18 cellular contexts compared by ENCODE assay signal in genomic region chr1:119330940-119331263, GRCh38. TPM values are rescaled to one million over a fixed set of nuclear protein-coding genes. Genes with fewer than 3 reads are reported as not detected.
DNase-seq lines count a peak whose midpoint lies in the region; ATAC-seq and TF ChIP-seq lines count a peak whose summit lies in the region.
"Had no signal": no experiment of that assay in that cellular context is flagged by ENCODE, and none has a peak within 500 bp of the region (broad histone marks: within the 10 kb centered on the region; RNA-seq: fewer than 3 reads in every experiment).

No MANE protein-coding gene starts in this region.

- TF ChIP-seq RAD21 in SK-N-SH (IDR thresholded peaks at IDR 0.05; ENCODE audit: low read length): no peak

- 27% methylated on average over 4 of the region's 4 CpGs for WGBS in SK-N-SH (ENCODE audit: low lambda C conversion rate)

- no peak overlapping the region for H3K4me3 Mint-ChIP-seq in chondrocyte (ENCODE audit: unreplicated experiment)
- no peak overlapping the region for H3K4me3 Mint-ChIP-seq in activated CD4-positive, alpha-beta memory T cell treated with anti-CD3 and anti-CD28 coated beads, Interleukin-2, amount 10 ng/mL, durations not matched to agents 7 days and 5 days
- H3K4me3 Mint-ChIP-seq: CD14-positive monocyte; CD8-positive, alpha-beta memory T cell; H9 had no signal

- TF ChIP-seq EP300 in SK-N-SH (IDR thresholded peaks at IDR 0.05; ENCODE audit: borderline replicate concordance in 1 of 2, low read depth in 1 of 2, low read length in 1 of 2): no peak

- H3K4me1 ChIP-seq in HEK293 (ENCODE audit: control insufficient read depth, insufficient read depth, low read length) (peaks cover 24% of the 10 kb centered on the region), PC-3 (ENCODE audit: insufficient read depth, low read length) (peaks cover 15% of the 10 kb centered on the region), SK-N-SH (ENCODE audit: control insufficient read depth in 1 of 2, insufficient read depth in 2 of 2, low read depth in 1 of 2, low read length in 1 of 2) (peaks cover 0 to 6% of the 10 kb centered on the region in 2 experiments; a peak in 2 of 4 replicates)
- H3K4me1 ChIP-seq: A549, Caco-2 had no signal

- H3K79me2 ChIP-seq in PC-3 (ENCODE audit: low read length) (no peaks in the 10 kb centered on the region), SK-N-SH (ENCODE audit: insufficient read depth) (no peaks in the 10 kb centered on the region)

- no peaks in the 10 kb centered on the region for H4K20me1 ChIP-seq in PC-3 (ENCODE audit: low read length)
- no peaks in the 10 kb centered on the region for H4K20me1 ChIP-seq in SK-N-SH (ENCODE audit: insufficient read depth)

- no peak overlapping the region for H3K4me3 ChIP-seq in HEK293 (ENCODE audit: low read depth, low read length)
- H3K4me3 ChIP-seq in PC-3 (ENCODE audit: low read length): no peak overlapping the region
- no peak overlapping the region for H3K4me3 ChIP-seq in SK-N-SH (ENCODE audit: low read depth in 2 of 2, low read length in 1 of 2)
- H3K4me3 ChIP-seq: A549, GM23248 had no signal

- H3K9me3 ChIP-seq in HEK293 (ENCODE audit: control insufficient read depth, insufficient read depth, low read depth, low read length) (no peaks in the 10 kb centered on the region), PC-3 (ENCODE audit: low read length) (no peaks in the 10 kb centered on the region), SK-N-SH (no peaks in the 10 kb centered on the region)
- H3K9me3 ChIP-seq: A549, Caco-2 had no signal

- H3F3A ChIP-seq in PC-3 (ENCODE audit: low read length, unreplicated experiment) (no peaks in the 10 kb centered on the region), SK-N-SH (replicated peaks; ENCODE audit: insufficient read depth) (no peaks in the 10 kb centered on the region)

- H3K4me2 ChIP-seq in PC-3 (ENCODE audit: low read length) (0 out of 2 replicates have a peak overlapping the region, but pooled peaks have one; percentile 24), SK-N-SH (no peak overlapping the region)
- H3K4me2 ChIP-seq: A549 had no signal

- CTCF ChIA-PET in HEK293 (lab: Yijun Ruan, JAX): no interaction called here
- CTCF ChIA-PET in PC-3 (lab: Charles Lee): no interaction called here
- CTCF ChIA-PET in activated CD4-positive, alpha-beta memory T cell treated with anti-CD3 and anti-CD28 coated beads, Interleukin-2, amount 10 ng/mL, durations not matched to agents 7 days and 5 days (lab: Charles Lee): no interaction called here
- CTCF ChIA-PET in SK-N-SH (lab: Yijun Ruan, JAX): no interaction called here

- peaks cover 5% of the 10 kb centered on the region for H3K27me3 Mint-ChIP-seq in chondrocyte (ENCODE audit: low read depth)
- peaks cover 2% of the 10 kb centered on the region for H3K27me3 Mint-ChIP-seq in activated CD4-positive, alpha-beta memory T cell treated with anti-CD3 and anti-CD28 coated beads, Interleukin-2, amount 10 ng/mL, durations not matched to agents 7 days and 5 days

- TF ChIP-seq CTCF in HEK293 (tag by site-specific recombination; IDR thresholded peaks at IDR 0.05) (no peak), PC-3 (conservative IDR thresholded peaks at IDR 0.05; ENCODE audit: low read depth, low read length) (no peak), chondrocyte (IDR thresholded peaks at IDR 0.05) (no peak), SK-N-SH (IDR thresholded peaks at IDR 0.05) (no peak)

- peaks cover 33% of the 10 kb centered on the region for H3K4me1 Mint-ChIP-seq in chondrocyte (ENCODE audit: low read depth)
- H3K4me1 Mint-ChIP-seq in activated CD4-positive, alpha-beta memory T cell treated with anti-CD3 and anti-CD28 coated beads, Interleukin-2, amount 10 ng/mL, durations not matched to agents 7 days and 5 days: peaks cover 10% of the 10 kb centered on the region

- H3K27ac ChIP-seq in HEK293 (ENCODE audit: extremely low read depth, low read depth, low read length) (0 out of 2 replicates have a peak overlapping the region, but pooled peaks have one; percentile 27), PC-3 (ENCODE audit: low read length) (no peak overlapping the region), SK-N-SH (ENCODE audit: low read depth in 2 of 2, low read length in 1 of 2) (no peak overlapping the region; a peak in 1 of 4 replicates)
- H3K27ac ChIP-seq: A549, GM23248 had no signal

- H2AFZ ChIP-seq in PC-3 (ENCODE audit: low read length): no peak overlapping the region
- H2AFZ ChIP-seq in SK-N-SH (ENCODE audit: low read depth): no peak overlapping the region
- H2AFZ ChIP-seq: GM23248 had no signal

- intact Hi-C loops in PC-3 (cut with micrococcal nuclease): loop anchor here (5.0 kb wide), 1 partner anchor 54 kb away; no protein-coding TSS in a partner anchor

- BruUV-seq in PC-3 (replicated peaks; lab: Mats Ljungman, UMichigan): no TSS peak

- H3K27me3 ChIP-seq in PC-3 (ENCODE audit: low read length): peaks cover 7% of the 10 kb centered on the region; the same call in 1 of the 2 replicates
- H3K27me3 ChIP-seq in SK-N-SH (ENCODE audit: insufficient read depth): no peaks in the 10 kb centered on the region; the same call in 1 of the 2 replicates

- no peaks in the 10 kb centered on the region for H3K9me3 Mint-ChIP-seq in chondrocyte (ENCODE audit: low read depth)
- H3K9me3 Mint-ChIP-seq in activated CD4-positive, alpha-beta memory T cell treated with anti-CD3 and anti-CD28 coated beads, Interleukin-2, amount 10 ng/mL, durations not matched to agents 7 days and 5 days: no peaks in the 10 kb centered on the region
- H3K9me3 Mint-ChIP-seq: CD8-positive, alpha-beta memory T cell had no signal

- DNase-seq in PC-3 (no peak), chondrocyte (ENCODE audit: low spot score) (no peak), RPMI8226 (no peak), SK-N-SH (no peak)
- no peak for DNase-seq in activated CD4-positive, alpha-beta memory T cell treated with anti-CD3 and anti-CD28 coated beads, Interleukin-2, amount 10 ng/mL, durations not matched to agents 7 days and 5 days
- DNase-seq: Caco-2; CD8-positive, alpha-beta memory T cell; DND-41; GDM1; GM23248; H9; KG1 had no signal

- H3K9ac ChIP-seq in PC-3 (ENCODE audit: low read length) (no peak overlapping the region), SK-N-SH (no peak overlapping the region)
- H3K9ac ChIP-seq: GM23248 had no signal

- H3K9me2 ChIP-seq in PC-3 (replicated peaks; ENCODE audit: low read length) (no peaks in the 10 kb centered on the region), SK-N-SH (no peaks in the 10 kb centered on the region)

- no peaks in the 10 kb centered on the region for H3K36me3 Mint-ChIP-seq in chondrocyte (ENCODE audit: low read depth)
- no peaks in the 10 kb centered on the region for H3K36me3 Mint-ChIP-seq in activated CD4-positive, alpha-beta memory T cell treated with anti-CD3 and anti-CD28 coated beads, Interleukin-2, amount 10 ng/mL, durations not matched to agents 7 days and 5 days (ENCODE audit: low read depth)
- H3K36me3 Mint-ChIP-seq: CD14-positive monocyte; CD8-positive, alpha-beta memory T cell had no signal

- no peaks in the 10 kb centered on the region for H3K36me3 ChIP-seq in HEK293 (ENCODE audit: control insufficient read depth in 2 of 2, insufficient read depth in 1 of 2, low read length in 2 of 2)
- no peaks in the 10 kb centered on the region for H3K36me3 ChIP-seq in PC-3 (ENCODE audit: low read depth, low read length)
- H3K36me3 ChIP-seq in SK-N-SH (replicated peaks in 1 of 2; ENCODE audit: control insufficient read depth in 1 of 2, insufficient read depth in 2 of 2, low read length in 1 of 2): no peaks in the 10 kb centered on the region

- peak overlapping the region; percentile 72 for H3K27ac Mint-ChIP-seq in chondrocyte (ENCODE audit: unreplicated experiment)
- H3K27ac Mint-ChIP-seq in activated CD4-positive, alpha-beta memory T cell treated with anti-CD3 and anti-CD28 coated beads, Interleukin-2, amount 10 ng/mL, durations not matched to agents 7 days and 5 days: no peak overlapping the region
- H3K27ac Mint-ChIP-seq: CD14-positive monocyte; CD8-positive, alpha-beta memory T cell had no signal

- ATAC-seq in PC-3: no peak
- ATAC-seq in GM21526 (IDR thresholded peaks at IDR 0.05; ENCODE audit: low FRiP score, unreplicated experiment): no peak
- ATAC-seq: A549 had no signal

- POLR2A ChIA-PET in HEK293 (lab: Yijun Ruan, JAX) (no interaction called here), PC-3 (lab: Charles Lee; ENCODE audit: unreplicated experiment) (no interaction called here), SK-N-SH (lab: Yijun Ruan, JAX) (no interaction called here)
- POLR2A ChIA-PET in activated CD4-positive, alpha-beta memory T cell treated with anti-CD3 and anti-CD28 coated beads, Interleukin-2, amount 10 ng/mL, durations not matched to agents 7 days and 5 days (lab: Charles Lee): no interaction called here

TF ChIP-seq in HEK293, 187 proteins besides CTCF, POLR2A, EP300 and RAD21:
- TF ChIP-seq ZSCAN30 (tag by site-specific recombination; IDR thresholded peaks at IDR 0.05) (0 out of 2 replicates have a peak, but pooled peaks have one; percentile 14), ZNF23 (tag by site-specific recombination; IDR thresholded peaks at IDR 0.05; ENCODE audit: borderline replicate concordance) (no peak), ZNF146 (tag by site-specific recombination; IDR thresholded peaks at IDR 0.05) (no peak)

TF ChIP-seq in SK-N-SH, 30 proteins besides CTCF, POLR2A, EP300 and RAD21 (continues in another document):
- TF ChIP-seq NRF1 (IDR thresholded peaks at IDR 0.05; ENCODE audit: low read depth, low read length): no peak
- TF ChIP-seq TEAD4 (IDR thresholded peaks at IDR 0.05; ENCODE audit: borderline replicate concordance, insufficient read depth): no peak
- no peak for TF ChIP-seq MXI1 (IDR thresholded peaks at IDR 0.05; ENCODE audit: low read depth, low read length)
- TF ChIP-seq TCF12 (IDR thresholded peaks at IDR 0.05): no peak
- no peak for TF ChIP-seq EZH2phosphoT487 (IDR thresholded peaks at IDR 0.05; ENCODE audit: borderline replicate concordance, low read depth)
- no peak for TF ChIP-seq USF1 (IDR thresholded peaks at IDR 0.05; ENCODE audit: borderline replicate concordance, low read depth)
- TF ChIP-seq FOSL2 (IDR thresholded peaks at IDR 0.05; ENCODE audit: borderline replicate concordance, low read depth): no peak
- TF ChIP-seq POLR2AphosphoS5 (IDR thresholded peaks at IDR 0.05; ENCODE audit: low read depth, low read length): no peak

RNA-seq across cellular contexts. Expression of gene HAO2, which starts 37.7 kb away (rescaled TPM):
- total RNA-seq in PC-3 (2014; rRNA removed): not detected in 2 replicates
- not detected in 3 replicates for total RNA-seq in chondrocyte
- total RNA-seq in activated CD4-positive, alpha-beta memory T cell treated with anti-CD3 and anti-CD28 coated beads, Interleukin-2, amount 10 ng/mL, durations not matched to agents 7 days and 5 days: not detected
- polyA plus RNA-seq in SK-N-SH (2012; rRNA removed): not detected in 2 replicates
- not detected in 2 replicates for polyA plus RNA-seq in SK-N-SH (2012; cell fraction: cytosol; rRNA removed)
- 0.04 TPM in 1 of 2 replicates, not detected in the other for polyA plus RNA-seq in SK-N-SH (2012; cell fraction: nucleus; rRNA removed)
- total RNA-seq: CD8-positive, alpha-beta memory T cell; GM23248; HT1080 had no signal
- polyA plus RNA-seq: BJ; CD14-positive monocyte; CD8-positive, alpha-beta memory T cell; GM23248 had no signal
